ENCODE assay signal across 9 cellular contexts in the genomic region with DNA sequence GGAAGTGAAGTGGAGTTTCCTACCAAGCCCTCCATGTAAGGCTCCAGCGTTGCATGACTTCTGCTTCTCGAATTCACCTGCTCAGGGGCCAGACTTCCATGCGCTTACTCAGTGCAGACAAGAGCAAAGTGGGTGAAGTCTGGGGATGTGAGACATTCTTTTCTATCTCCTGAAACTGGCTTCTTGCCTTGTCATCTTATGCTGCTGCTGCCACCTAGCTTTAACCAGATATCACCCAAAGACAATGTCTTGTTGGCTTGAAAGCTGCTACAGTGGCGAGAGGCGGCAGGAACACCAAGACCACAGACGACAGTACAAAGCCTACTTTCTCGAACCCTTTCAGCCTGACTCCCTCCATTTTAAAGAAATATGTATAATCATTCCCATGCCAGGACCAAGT.
A peak's percentile ranks its signal among the peaks of the same experiment; 100 is the strongest.
DNase-seq lines count a peak whose midpoint lies in the region; ATAC-seq and TF ChIP-seq lines count a peak whose summit lies in the region.
"Had no signal": no experiment of that assay in that cellular context is flagged by ENCODE, and none has a peak within 500 bp of the region (broad histone marks: within the 10 kb centered on the region; RNA-seq: fewer than 3 reads in every experiment).

No MANE protein-coding gene starts in this region.

- no peaks in the 10 kb centered on the region for H3K36me3 ChIP-seq in osteoblast (ENCODE audit: insufficient read depth, low read length)
- H3K36me3 ChIP-seq: sigmoid colon had no signal

- H3K4me3 ChIP-seq in astrocyte of the spinal cord (ENCODE audit: low read depth, low read length) = no peak overlapping the region
- no peak overlapping the region for H3K4me3 ChIP-seq in osteoblast (ENCODE audit: insufficient read depth, low read length)
- H3K4me3 ChIP-seq: sigmoid colon had no signal

- H3K4me2 ChIP-seq in osteoblast (ENCODE audit: insufficient read depth, low read length) = no peak overlapping the region

- no peaks in the 10 kb centered on the region for H3K9me3 ChIP-seq in osteoblast (ENCODE audit: low read depth, low read length)
- H3K9me3 ChIP-seq: sigmoid colon had no signal

- H3K79me2 ChIP-seq in osteoblast (ENCODE audit: insufficient read depth, low read length) = no peaks in the 10 kb centered on the region

- no peaks in the 10 kb centered on the region for H4K20me1 ChIP-seq in osteoblast (ENCODE audit: insufficient read depth, low read length)

- in situ Hi-C loops in astrocyte of the spinal cord (cut with HindIII; ENCODE audit: low sequenced_read_pairs) = no loop called here

- H3K27me3 ChIP-seq in osteoblast (ENCODE audit: insufficient read depth, low read length) = no peaks in the 10 kb centered on the region

- H2AFZ ChIP-seq in osteoblast (ENCODE audit: low read length) = no peak overlapping the region

- DNase-seq in NCI-H82 (lab: John Stamatoyannopoulos, UW) = peak; percentile 40
- no peak for DNase-seq in NCI-H82 treated with DMSO at 0.1 percent for 48 hours (lab: John Stamatoyannopoulos, UW; ENCODE audit: unreplicated experiment)
- peak; percentile 19 for DNase-seq in M059J (ENCODE audit: low read depth)
- peak; percentile 2 for DNase-seq in astrocyte of the spinal cord (ENCODE audit: low read depth, low spot score)
- DNase-seq in osteoblast (ENCODE audit: insufficient read length, low spot score, missing footprints) = peak; percentile 44
- DNase-seq: sigmoid colon had no signal

- no peak overlapping the region for H3K27ac ChIP-seq in osteoblast (ENCODE audit: low read depth, low read length)
- H3K27ac ChIP-seq: sigmoid colon had no signal

- ATAC-seq in HG03095 (IDR thresholded peaks at IDR 0.05; ENCODE audit: unreplicated experiment) (no peak), HG02884 (IDR thresholded peaks at IDR 0.05; ENCODE audit: unreplicated experiment) (no peak), HG03342 (IDR thresholded peaks at IDR 0.05; ENCODE audit: unreplicated experiment) (no peak)

- no peaks in the 10 kb centered on the region for H3K4me1 ChIP-seq in osteoblast (ENCODE audit: insufficient read depth, low read length)
- H3K4me1 ChIP-seq: sigmoid colon had no signal

- TF ChIP-seq CTCF in astrocyte of the spinal cord (IDR thresholded peaks at IDR 0.05; ENCODE audit: low read depth, low read length) (no peak), osteoblast (IDR thresholded peaks at IDR 0.05; ENCODE audit: extremely low read depth, low read depth, low read length) (no peak)
